In genomic region chr1:181676269-181676668, GRCh38 we compare ENCODE assay signal across 8 cellular contexts.
DNase-seq lines count a peak whose midpoint lies in the region; ATAC-seq, FAIRE-seq and TF ChIP-seq lines count a peak whose summit lies in the region.

No MANE protein-coding gene starts in this region.

- ATAC-seq in GM18907 (IDR thresholded peaks at IDR 0.05; ENCODE audit: unreplicated experiment): peak; percentile 48

- no peak for TF ChIP-seq POLR2A in H54 (IDR thresholded peaks at IDR 0.05; ENCODE audit: low read depth, low read length)

- no peaks in the 10 kb centered on the region for H3K36me3 Mint-ChIP-seq in activated naive CD8-positive, alpha-beta T cell treated with anti-CD3 and anti-CD28 coated beads for 36 hours

- H3K4me1 Mint-ChIP-seq in activated naive CD8-positive, alpha-beta T cell treated with anti-CD3 and anti-CD28 coated beads for 36 hours: no peaks in the 10 kb centered on the region

- no peak overlapping the region for H3K4me3 Mint-ChIP-seq in activated naive CD8-positive, alpha-beta T cell treated with anti-CD3 and anti-CD28 coated beads for 36 hours

- no peak overlapping the region for H3K27ac Mint-ChIP-seq in activated naive CD8-positive, alpha-beta T cell treated with anti-CD3 and anti-CD28 coated beads for 36 hours

- DNase-seq in D341Med (ENCODE audit: low spot score) (peak; percentile 78), MV-4-11 (lab: John Stamatoyannopoulos, UW) (peak; percentile 42), astrocyte of the hippocampus (ENCODE audit: low read depth, low spot score) (peak; percentile 52), lung microvascular endothelial cell (ENCODE audit: low read depth in 2 of 2) (peak; percentile 5 to 76), ureter (ENCODE audit: low spot score) (no peak), H54 (ENCODE audit: insufficient read length, low spot score) (no peak)
- DNase-seq in activated naive CD8-positive, alpha-beta T cell treated with anti-CD3 and anti-CD28 coated beads for 36 hours: no peak

- H3K9me3 Mint-ChIP-seq in activated naive CD8-positive, alpha-beta T cell treated with anti-CD3 and anti-CD28 coated beads for 36 hours: no peaks in the 10 kb centered on the region

- peaks cover 28% of the 10 kb centered on the region for H3K27me3 Mint-ChIP-seq in activated naive CD8-positive, alpha-beta T cell treated with anti-CD3 and anti-CD28 coated beads for 36 hours

- no peak for FAIRE-seq in H54 (lab: Jason Lieb, UNC)

Comparison
In these comparisons a context has a peak if more than half of its experiments do, and no peak if none do; other contexts are left out.
1. DNase-seq: peak in D341Med (single experiment), MV-4-11 (single experiment), astrocyte of the hippocampus (single experiment) and lung microvascular endothelial cell (2 of 2); none in ureter (single experiment), activated naive CD8-positive, alpha-beta T cell treated with anti-CD3 and anti-CD28 coated beads for 36 hours (single experiment) and H54 (single experiment).